ENCODE assay signal across 32 cellular contexts in genomic region chr6:99345164-99345563, GRCh38. TPM values are rescaled to one million over a fixed set of nuclear protein-coding genes. Genes with fewer than 3 reads are reported as not detected.
"Had no signal": no experiment of that assay in that cellular context is flagged by ENCODE, and none has a peak within 500 bp of the region (broad histone marks: within the 10 kb centered on the region; RNA-seq: fewer than 3 reads in every experiment).

No MANE protein-coding gene starts in this region.

- H3K9me3 Mint-ChIP-seq: activated CD4-positive, alpha-beta memory T cell treated with anti-CD3 and anti-CD28 coated beads for 36 hours; activated naive CD8-positive, alpha-beta T cell treated with anti-CD3 and anti-CD28 coated beads for 36 hours; activated T-cell treated with anti-CD3 and anti-CD28 coated beads, Interleukin-2, amount 50 U/mL, for 4 hours; activated T-helper 1 cell treated with anti-CD3 and anti-CD28 coated beads, Interleukin-12 subunit alpha, Interleukin-12 subunit beta, Interleukin-2, Interleukin-4 antibody, amounts not matched to agents 30 ng/mL and 10 ng/mL and 1 ng/mL, durations not matched to agents 14 hours and 24 hours and 36 hours; central memory CD8-positive, alpha-beta T cell; T-helper 1 cell treated with Interleukin-12 subunit alpha and Interleukin-12 subunit beta and Interleukin-4 antibody, amounts not matched to agents 30 μg/mL and 1 μg/mL, for 36 hours; T-helper 2 cell treated with Interferon-gamma antibody and Interleukin-4, amounts not matched to agents 5 μg/mL and 100 μg/mL, for 36 hours had no signal

- H3K4me3 Mint-ChIP-seq: activated CD4-positive, alpha-beta memory T cell treated with anti-CD3 and anti-CD28 coated beads for 36 hours; activated naive CD8-positive, alpha-beta T cell treated with anti-CD3 and anti-CD28 coated beads for 36 hours; activated T-cell treated with anti-CD3 and anti-CD28 coated beads, Interleukin-2, amount 50 U/mL, for 4 hours; activated T-helper 1 cell treated with anti-CD3 and anti-CD28 coated beads, Interleukin-12 subunit alpha, Interleukin-12 subunit beta, Interleukin-2, Interleukin-4 antibody, amounts not matched to agents 30 ng/mL and 10 ng/mL and 1 ng/mL, durations not matched to agents 14 hours and 24 hours and 36 hours; central memory CD8-positive, alpha-beta T cell; T-helper 1 cell treated with Interleukin-12 subunit alpha and Interleukin-12 subunit beta and Interleukin-4 antibody, amounts not matched to agents 30 μg/mL and 1 μg/mL, for 36 hours; T-helper 2 cell treated with Interferon-gamma antibody and Interleukin-4, amounts not matched to agents 5 μg/mL and 100 μg/mL, for 36 hours had no signal

- DNase-seq: activated CD4-positive, alpha-beta memory T cell treated with anti-CD3 and anti-CD28 coated beads for 36 hours; activated CD4-positive, alpha-beta T cell treated with anti-CD3 and anti-CD28 coated beads, Interleukin-2, amount 50 U/mL, for 1 hour; activated CD8-positive, alpha-beta memory T cell treated with anti-CD3 and anti-CD28 coated beads, Interleukin-2, amount 50 U/mL, for 4 hours; activated effector memory CD4-positive, alpha-beta T cell treated with anti-CD3 and anti-CD28 coated beads, Interleukin-2, amount 50 U/mL, for 16 hours; activated naive CD4-positive, alpha-beta T cell; activated naive CD4-positive, alpha-beta T cell treated with anti-CD3 and anti-CD28 coated beads, Interleukin-2, amount 50 U/mL, for 16 hours; activated naive CD8-positive, alpha-beta T cell treated with anti-CD3 and anti-CD28 coated beads for 36 hours; activated T-cell treated with anti-CD3 and anti-CD28 coated beads for 4 hours; activated T-cell treated with anti-CD3 and anti-CD28 coated beads, Interleukin-2, amount 50 U/mL, for 4 hours; amygdala; Karpas-422; KBM-7; NCI-H1105; NCI-H1417 treated with DMSO at 0.1 percent for 48 hours; NCI-H187 treated with DMSO at 0.1 percent for 48 hours; NCI-H2081; NCI-H2171 treated with DMSO at 0.1 percent for 48 hours; NCI-H2227 treated with DMSO at 0.1 percent for 48 hours; NCI-H446; NCI-H524; NCI-H69; NCI-H82; SHP77; SJCRH30; SK-N-SH had no signal

- H3K27ac Mint-ChIP-seq: activated CD4-positive, alpha-beta memory T cell treated with anti-CD3 and anti-CD28 coated beads for 36 hours; activated naive CD8-positive, alpha-beta T cell treated with anti-CD3 and anti-CD28 coated beads for 36 hours; activated T-helper 1 cell treated with anti-CD3 and anti-CD28 coated beads, Interleukin-12 subunit alpha, Interleukin-12 subunit beta, Interleukin-2, Interleukin-4 antibody, amounts not matched to agents 30 ng/mL and 10 ng/mL and 1 ng/mL, durations not matched to agents 14 hours and 24 hours and 36 hours; T-helper 1 cell treated with Interleukin-12 subunit alpha and Interleukin-12 subunit beta and Interleukin-4 antibody, amounts not matched to agents 30 μg/mL and 1 μg/mL, for 36 hours; T-helper 2 cell treated with Interferon-gamma antibody and Interleukin-4, amounts not matched to agents 5 μg/mL and 100 μg/mL, for 36 hours had no signal

- H3K36me3 ChIP-seq: ascending aorta, cardiac muscle cell, SJCRH30 had no signal

- H3K27me3 ChIP-seq: ascending aorta had no signal

- H3K9me3 ChIP-seq: ascending aorta, SJCRH30, SK-N-SH had no signal

- H3K36me3 Mint-ChIP-seq: activated CD4-positive, alpha-beta memory T cell treated with anti-CD3 and anti-CD28 coated beads for 36 hours; activated naive CD8-positive, alpha-beta T cell treated with anti-CD3 and anti-CD28 coated beads for 36 hours had no signal

- H3K4me1 Mint-ChIP-seq: central memory CD8-positive, alpha-beta T cell had no signal

- H3K4me3 ChIP-seq: ascending aorta, cardiac muscle cell, SJCRH30 had no signal

- ATAC-seq: Panc1 had no signal

- H3K27ac ChIP-seq: ascending aorta, cardiac muscle cell, SJCRH30 had no signal

RNA-seq across cellular contexts. Expression of gene FAXC, which starts 4.3 kb away (rescaled TPM):
- total RNA-seq: activated CD4-positive, alpha-beta memory T cell treated with anti-CD3 and anti-CD28 coated beads for 36 hours; activated naive CD8-positive, alpha-beta T cell treated with anti-CD3 and anti-CD28 coated beads for 36 hours; activated T-cell treated with anti-CD3 and anti-CD28 coated beads, Interleukin-2, amount 50 U/mL, for 4 hours; activated T-helper 1 cell treated with anti-CD3 and anti-CD28 coated beads, Interleukin-12 subunit alpha, Interleukin-12 subunit beta, Interleukin-2, Interleukin-4 antibody, amounts not matched to agents 30 ng/mL and 10 ng/mL and 1 ng/mL, durations not matched to agents 14 hours and 24 hours and 36 hours; ascending aorta had no signal
